Comparison of ENCODE assay signal across 25 cellular contexts in genomic region chr16:83951544-83951943, GRCh38. TPM values are rescaled to one million over a fixed set of nuclear protein-coding genes. Genes with fewer than 3 reads are reported as not detected.
DNase-seq lines count a peak whose midpoint lies in the region; ATAC-seq, FAIRE-seq and TF ChIP-seq lines count a peak whose summit lies in the region.
"Had no signal": no experiment of that assay in that cellular context is flagged by ENCODE, and none has a peak within 500 bp of the region (broad histone marks: within the 10 kb centered on the region; RNA-seq: fewer than 3 reads in every experiment).

No MANE protein-coding gene starts in this region.

- H3K4me3 Mint-ChIP-seq in activated CD8-positive, alpha-beta T cell treated with anti-CD3 and anti-CD28 coated beads for 36 hours, result no peak overlapping the region
- no peak overlapping the region for H3K4me3 Mint-ChIP-seq in activated CD8-positive, alpha-beta T cell treated with anti-CD3 and anti-CD28 coated beads, Interleukin-2, amount 10 ng/mL, durations not matched to agents 7 days and 5 days
- no peak overlapping the region for H3K4me3 Mint-ChIP-seq in type B pancreatic cell
- H3K4me3 Mint-ChIP-seq: CD4-positive, CD25-positive, alpha-beta regulatory T cell had no signal

- no peak overlapping the region for H3K4me2 ChIP-seq in K562 (ENCODE audit: insufficient read depth, low read length)
- H3K4me2 ChIP-seq: BLaER1 had no signal

- H3K36me3 Mint-ChIP-seq in activated CD8-positive, alpha-beta T cell treated with anti-CD3 and anti-CD28 coated beads for 36 hours (ENCODE audit: low read depth), result no peaks in the 10 kb centered on the region
- no peaks in the 10 kb centered on the region for H3K36me3 Mint-ChIP-seq in activated CD8-positive, alpha-beta T cell treated with anti-CD3 and anti-CD28 coated beads, Interleukin-2, amount 10 ng/mL, durations not matched to agents 7 days and 5 days (ENCODE audit: low read depth)
- no peaks in the 10 kb centered on the region for H3K36me3 Mint-ChIP-seq in type B pancreatic cell
- H3K36me3 Mint-ChIP-seq: CD4-positive, CD25-positive, alpha-beta regulatory T cell had no signal

- intact Hi-C loops in activated CD8-positive, alpha-beta T cell treated with anti-CD3 and anti-CD28 coated beads for 36 hours (cut with micrococcal nuclease), result loop anchor here (10.0 kb wide), 1 partner anchor 223 kb away; no protein-coding TSS in a partner anchor
- intact Hi-C loops in K562 (cut with micrococcal nuclease), result loop anchor here (5.0 kb wide), 1 partner anchor 124 kb away; no protein-coding TSS in a partner anchor
- intact Hi-C loops in lower lobe of right lung (cut with DNase I), result no loop called here

- no peak overlapping the region for H3K9ac ChIP-seq in K562 (ENCODE audit: insufficient read depth in 1 of 2, low read depth in 2 of 2, low read length in 2 of 2)
- H3K9ac ChIP-seq: BLaER1 had no signal

- no peak for FAIRE-seq in K562 (lab: Jason Lieb, UNC)
- FAIRE-seq: D721Med, G401.6 had no signal

- TF ChIP-seq EP300 in K562 (IDR thresholded peaks at IDR 0.05; ENCODE audit: low read length), result no peak

- POLR2A ChIA-PET in activated CD8-positive, alpha-beta T cell treated with anti-CD3 and anti-CD28 coated beads for 36 hours (lab: Charles Lee), result no interaction called here
- POLR2A ChIA-PET in activated CD8-positive, alpha-beta T cell treated with anti-CD3 and anti-CD28 coated beads, Interleukin-2, amount 10 ng/mL, durations not matched to agents 7 days and 5 days (lab: Charles Lee), result no interaction called here
- POLR2A ChIA-PET in K562 (lab: Yijun Ruan, JAX), result no interaction called here

- in situ Hi-C loops in K562 (cut with MboI), result loop anchor here (10.0 kb wide), 1 partner anchor 233 kb away; the partner anchor contains the start of gene TAF1C

- CTCF ChIA-PET in activated CD8-positive, alpha-beta T cell treated with anti-CD3 and anti-CD28 coated beads for 36 hours (lab: Charles Lee), result no interaction called here
- CTCF ChIA-PET in activated CD8-positive, alpha-beta T cell treated with anti-CD3 and anti-CD28 coated beads, Interleukin-2, amount 10 ng/mL, durations not matched to agents 7 days and 5 days (lab: Charles Lee), result no interaction called here
- CTCF ChIA-PET in K562 (lab: Yijun Ruan, JAX; ENCODE audit: low intra/inter-chr PET ratio), result no interaction called here

- H3K9me3 Mint-ChIP-seq in activated CD8-positive, alpha-beta T cell treated with anti-CD3 and anti-CD28 coated beads for 36 hours, result no peaks in the 10 kb centered on the region
- H3K9me3 Mint-ChIP-seq in activated CD8-positive, alpha-beta T cell treated with anti-CD3 and anti-CD28 coated beads, Interleukin-2, amount 10 ng/mL, durations not matched to agents 7 days and 5 days (ENCODE audit: insufficient read depth), result no peaks in the 10 kb centered on the region
- H3K9me3 Mint-ChIP-seq in type B pancreatic cell, result no peaks in the 10 kb centered on the region
- H3K9me3 Mint-ChIP-seq: CD4-positive, CD25-positive, alpha-beta regulatory T cell had no signal

- H3K4me1 Mint-ChIP-seq in activated CD8-positive, alpha-beta T cell treated with anti-CD3 and anti-CD28 coated beads for 36 hours (ENCODE audit: low read depth), result peaks cover 8% of the 10 kb centered on the region
- peaks cover 9% of the 10 kb centered on the region for H3K4me1 Mint-ChIP-seq in activated CD8-positive, alpha-beta T cell treated with anti-CD3 and anti-CD28 coated beads, Interleukin-2, amount 10 ng/mL, durations not matched to agents 7 days and 5 days (ENCODE audit: low read depth)
- peaks cover 9% of the 10 kb centered on the region for H3K4me1 Mint-ChIP-seq in type B pancreatic cell (ENCODE audit: unreplicated experiment)

- H3K4me3 ChIP-seq in K562 (no peak overlapping the region), lower lobe of right lung (no peak overlapping the region)
- H3K4me3 ChIP-seq: BLaER1, HAP-1 had no signal

- TF ChIP-seq RAD21 in K562 (CRISPR knock-in tag; conservative IDR thresholded peaks at IDR 0.05 in 1 of 2, IDR thresholded peaks at IDR 0.05 in 1 of 2), result no peak

- no peak for TF ChIP-seq POLR2A in K562 (conservative IDR thresholded peaks at IDR 0.05)

- no peaks in the 10 kb centered on the region for H3K9me1 ChIP-seq in K562 (ENCODE audit: control insufficient read depth, insufficient read depth, low read length)

- H3K27ac Mint-ChIP-seq in activated CD8-positive, alpha-beta T cell treated with anti-CD3 and anti-CD28 coated beads for 36 hours, result no peak overlapping the region
- no peak overlapping the region for H3K27ac Mint-ChIP-seq in activated CD8-positive, alpha-beta T cell treated with anti-CD3 and anti-CD28 coated beads, Interleukin-2, amount 10 ng/mL, durations not matched to agents 7 days and 5 days
- peak overlapping the region; percentile 28 for H3K27ac Mint-ChIP-seq in type B pancreatic cell

- H3K4me1 ChIP-seq in K562 (replicated peaks in 1 of 2; ENCODE audit: control insufficient read depth in 2 of 2, insufficient read depth in 2 of 2, low read length in 2 of 2) (peaks cover 18 to 38% of the 10 kb centered on the region in 2 experiments), lower lobe of right lung (peaks cover 28% of the 10 kb centered on the region)

- H3K36me3 ChIP-seq in K562 (ENCODE audit: control insufficient read depth, insufficient read depth, low read length) (no peaks in the 10 kb centered on the region), lower lobe of right lung (no peaks in the 10 kb centered on the region)
- H3K36me3 ChIP-seq: BLaER1, HAP-1 had no signal

- H3K27ac ChIP-seq in K562 (ENCODE audit: extremely low read depth, low read depth, low read length) (no peak overlapping the region), lower lobe of right lung (no peak overlapping the region)
- H3K27ac ChIP-seq: BLaER1, HL-60 had no signal

- H3K79me2 ChIP-seq in K562 (ENCODE audit: control insufficient read depth, insufficient read depth, low read length), result no peaks in the 10 kb centered on the region

- H3K9me3 ChIP-seq in K562 (replicated peaks; ENCODE audit: control insufficient read depth, insufficient read depth, low read depth, low read length), result no peaks in the 10 kb centered on the region
- no peaks in the 10 kb centered on the region for H3K9me3 ChIP-seq in lower lobe of right lung
- H3K9me3 ChIP-seq: BLaER1, HAP-1 had no signal

- WGBS in K562 (ENCODE audit: insufficient coverage, low coverage, missing lambda C conversion rate), result 16% methylated on average over 6 of the region's 8 CpGs

- no peak overlapping the region for H2AFZ ChIP-seq in K562 (ENCODE audit: low read depth, low read length)

- TF ChIP-seq CTCF in activated CD8-positive, alpha-beta T cell treated with anti-CD3 and anti-CD28 coated beads for 36 hours (IDR thresholded peaks at IDR 0.05), result no peak
- TF ChIP-seq CTCF in K562 (IDR thresholded peaks at IDR 0.05 in 2 of 3, conservative IDR thresholded peaks at IDR 0.05 in 1 of 3; ENCODE audit: insufficient read depth in 2 of 3, low read depth in 1 of 3, low read length in 3 of 3) (no peak), lower lobe of right lung (IDR thresholded peaks at IDR 0.05) (no peak), type B pancreatic cell (conservative IDR thresholded peaks at IDR 0.05) (no peak)

- H3K27me3 Mint-ChIP-seq in activated CD8-positive, alpha-beta T cell treated with anti-CD3 and anti-CD28 coated beads for 36 hours, result peaks cover 17% of the 10 kb centered on the region
- peaks cover 5% of the 10 kb centered on the region for H3K27me3 Mint-ChIP-seq in activated CD8-positive, alpha-beta T cell treated with anti-CD3 and anti-CD28 coated beads, Interleukin-2, amount 10 ng/mL, durations not matched to agents 7 days and 5 days (ENCODE audit: low read depth)
- no peaks in the 10 kb centered on the region for H3K27me3 Mint-ChIP-seq in type B pancreatic cell
- H3K27me3 Mint-ChIP-seq: CD4-positive, CD25-positive, alpha-beta regulatory T cell had no signal

- H4K20me1 ChIP-seq in K562 (replicated peaks; ENCODE audit: control insufficient read depth, insufficient read depth, low read length), result peaks cover 6% of the 10 kb centered on the region
- H4K20me1 ChIP-seq: BLaER1 had no signal

- ATAC-seq in activated CD8-positive, alpha-beta T cell treated with anti-CD3 and anti-CD28 coated beads for 36 hours, result no peak
- ATAC-seq in activated CD8-positive, alpha-beta T cell treated with anti-CD3 and anti-CD28 coated beads, Interleukin-2, amount 10 ng/mL, durations not matched to agents 7 days and 5 days, result no peak
- no peak for ATAC-seq in K562
- ATAC-seq in lower lobe of right lung, result no peak
- no peak for ATAC-seq in HG03520 (IDR thresholded peaks at IDR 0.05; ENCODE audit: unreplicated experiment)

- no TSS peak for BruUV-seq in K562 (replicated peaks; lab: Mats Ljungman, UMichigan)

- DNase-seq in activated CD8-positive, alpha-beta T cell treated with anti-CD3 and anti-CD28 coated beads for 36 hours, result peak; percentile 14
- DNase-seq in activated CD8-positive, alpha-beta T cell treated with anti-CD3 and anti-CD28 coated beads, Interleukin-2, amount 10 ng/mL, durations not matched to agents 7 days and 5 days, result no peak
- no peak for DNase-seq in K562 (ENCODE audit: extremely low read depth in 1 of 4, low spot score in 3 of 4)
- peak; percentile 34 for DNase-seq in lower lobe of right lung
- DNase-seq in type B pancreatic cell (ENCODE audit: extremely low spot score, unreplicated experiment), result no peak
- DNase-seq in activated T-cell treated with anti-CD3 and anti-CD28 coated beads for 4 hours, result no peak
- DNase-seq in SIG-M5 treated with dmso at 0.1 percent for 504 hours (lab: John Stamatoyannopoulos, UW; ENCODE audit: unreplicated experiment), result no peak
- DNase-seq: CD4-positive, CD25-positive, alpha-beta regulatory T cell; GOT3; KBM-7; MV-4-11; NCI-H1105; NCI-H1436 treated with DMSO at 0.1 percent for 48 hours; NCI-H187 treated with DMSO at 0.1 percent for 48 hours; NCI-H2107; NCI-H526; RPMI8226; SHP77 had no signal

- peaks cover 11 to 12% of the 10 kb centered on the region in 2 experiments; a peak in 4 of 5 replicates for H3K27me3 ChIP-seq in K562 (ENCODE audit: control insufficient read depth in 2 of 2, insufficient read depth in 2 of 2, low read length in 2 of 2)
- no peaks in the 10 kb centered on the region for H3K27me3 ChIP-seq in lower lobe of right lung (ENCODE audit: low read depth)

RNA-seq across cellular contexts. Expression of gene OSGIN1, which starts 1.5 kb away (rescaled TPM):
- under 1 TPM; 0.56 to 0.67 TPM for total RNA-seq in activated CD8-positive, alpha-beta T cell treated with anti-CD3 and anti-CD28 coated beads for 36 hours
- under 1 TPM; 0.24 to 0.26 TPM for total RNA-seq in activated CD8-positive, alpha-beta T cell treated with anti-CD3 and anti-CD28 coated beads, Interleukin-2, amount 10 ng/mL, durations not matched to agents 7 days and 5 days
- total RNA-seq in K562 (2011; cell fraction: chromatin; rRNA removed; ENCODE audit: low replicate concordance), result 14.7 and 21.6 TPM in 2 replicates
- 13.6 and 14.8 TPM in 2 replicates for total RNA-seq in K562 (2011; cell fraction: nucleolus; rRNA removed)
- 10.9 and 13.7 TPM in 2 replicates for total RNA-seq in K562 (2011; cell fraction: nucleoplasm; rRNA removed)
- 1.9 and 2.2 TPM in 2 replicates for total RNA-seq in K562 (2014; rRNA removed)
- 0.45 and 0.76 TPM in 2 replicates for total RNA-seq in K562 (2014; rRNA removed; fragmentation: Illumina TruSeq; extraction: Trizol)
- 1.6 and 1.8 TPM in 2 replicates for total RNA-seq in K562 (2015; rRNA removed; fragmentation: Illumina TruSeq; extraction: Trizol)
- 3.6 and 4.2 TPM in 2 replicates for total RNA-seq in K562 (2021)
- polyA plus RNA-seq in K562 (2011; rRNA removed), result 1.6 and 4.2 TPM in 2 replicates
- 4.9 and 9.7 TPM in 2 replicates for polyA plus RNA-seq in K562 (2011; cell fraction: cytosol; rRNA removed)
- 3.1 and 6.8 TPM in 2 replicates for polyA plus RNA-seq in K562 (2011; cell fraction: nucleus; rRNA removed)
- 4.0 and 5.5 TPM in 2 replicates for polyA plus RNA-seq in K562 (2012)
- 1.7 and 5.8 TPM in 2 replicates for polyA plus RNA-seq in K562 (2014; fragmentation: Illumina TruSeq; extraction: Trizol)
- polyA plus RNA-seq in K562 (2014; fragmentation: Nextera tagmentation; extraction: Ambion mirVana), result under 1 TPM; 0.03 to 0.04 TPM
- 1.8 and 3.0 TPM in 2 replicates for polyA plus RNA-seq in K562 (2014; rRNA removed)
- polyA minus RNA-seq in K562 (2011; rRNA and poly(A)+ RNA removed), result 0.91 and 1.2 TPM in 2 replicates
- polyA minus RNA-seq in K562 (2011; cell fraction: cytosol; rRNA and poly(A)+ RNA removed), result 2.9 and 4.9 TPM in 2 replicates
- polyA minus RNA-seq in K562 (2011; cell fraction: nucleus; rRNA and poly(A)+ RNA removed), result 3.5 and 6.9 TPM in 2 replicates
- total RNA-seq in lower lobe of right lung, result 9.8 TPM
- total RNA-seq in type B pancreatic cell (ENCODE audit: low replicate concordance), result 4.0 and 15.5 TPM in 2 replicates

RNA-seq across cellular contexts. Expression of gene NECAB2, which starts 16.5 kb away (rescaled TPM):
- not detected for total RNA-seq in activated CD8-positive, alpha-beta T cell treated with anti-CD3 and anti-CD28 coated beads for 36 hours
- total RNA-seq in activated CD8-positive, alpha-beta T cell treated with anti-CD3 and anti-CD28 coated beads, Interleukin-2, amount 10 ng/mL, durations not matched to agents 7 days and 5 days, result not detected
- 0.51 and 1.2 TPM in 2 replicates for total RNA-seq in K562 (2011; cell fraction: chromatin; rRNA removed; ENCODE audit: low replicate concordance)
- 0.39 and 0.83 TPM in 2 replicates for total RNA-seq in K562 (2011; cell fraction: nucleolus; rRNA removed)
- not detected in 2 replicates for total RNA-seq in K562 (2011; cell fraction: nucleoplasm; rRNA removed)
- total RNA-seq in K562 (2014; rRNA removed) (not detected in 2 replicates), K562 (2014; rRNA removed; fragmentation: Illumina TruSeq; extraction: Trizol) (not detected in 2 replicates), K562 (2015; rRNA removed; fragmentation: Illumina TruSeq; extraction: Trizol) (not detected in 2 replicates), K562 (2021) (not detected in 2 replicates), lower lobe of right lung (0.44 TPM), type B pancreatic cell (ENCODE audit: low replicate concordance) (1.5 and 6.5 TPM in 2 replicates)
- polyA plus RNA-seq in K562 (2011; rRNA removed) (0.09 and 0.28 TPM in 2 replicates), K562 (2014; fragmentation: Illumina TruSeq; extraction: Trizol) (not detected in 2 replicates), K562 (2014; fragmentation: Nextera tagmentation; extraction: Ambion mirVana) (not detected), K562 (2014; rRNA removed) (0.03 TPM in 1 of 2 replicates, not detected in the other)
- polyA plus RNA-seq in K562 (2011; cell fraction: cytosol; rRNA removed), result 0.07 and 0.16 TPM in 2 replicates
- polyA plus RNA-seq in K562 (2011; cell fraction: nucleus; rRNA removed), result 0.49 and 1.1 TPM in 2 replicates
- 0.05 and 0.28 TPM in 2 replicates for polyA plus RNA-seq in K562 (2012)
- not detected in 2 replicates for polyA minus RNA-seq in K562 (2011; rRNA and poly(A)+ RNA removed)
- polyA minus RNA-seq in K562 (2011; cell fraction: cytosol; rRNA and poly(A)+ RNA removed), result not detected in 2 replicates
- 0.22 and 0.27 TPM in 2 replicates for polyA minus RNA-seq in K562 (2011; cell fraction: nucleus; rRNA and poly(A)+ RNA removed)
- total RNA-seq: CD4-positive, CD25-positive, alpha-beta regulatory T cell; LHCN-M2 had no signal
- polyA plus RNA-seq: CD4-positive, CD25-positive, alpha-beta regulatory T cell had no signal

RNA-seq across cellular contexts. Expression of gene MLYCD, which starts 52.6 kb away (rescaled TPM):
- 1 to 10 TPM; 3.5 to 3.7 TPM for total RNA-seq in activated CD8-positive, alpha-beta T cell treated with anti-CD3 and anti-CD28 coated beads for 36 hours
- 1 to 10 TPM; 4.2 to 4.3 TPM for total RNA-seq in activated CD8-positive, alpha-beta T cell treated with anti-CD3 and anti-CD28 coated beads, Interleukin-2, amount 10 ng/mL, durations not matched to agents 7 days and 5 days
- 7.7 TPM in 2 replicates for total RNA-seq in K562 (2011; cell fraction: chromatin; rRNA removed; ENCODE audit: low replicate concordance)
- 4.7 and 5.0 TPM in 2 replicates for total RNA-seq in K562 (2011; cell fraction: nucleolus; rRNA removed)
- 5.7 and 6.9 TPM in 2 replicates for total RNA-seq in K562 (2011; cell fraction: nucleoplasm; rRNA removed)
- 1.00 and 1.7 TPM in 2 replicates for total RNA-seq in K562 (2014; rRNA removed)
- 0.89 and 1.0 TPM in 2 replicates for total RNA-seq in K562 (2014; rRNA removed; fragmentation: Illumina TruSeq; extraction: Trizol)
- 1.0 and 1.2 TPM in 2 replicates for total RNA-seq in K562 (2015; rRNA removed; fragmentation: Illumina TruSeq; extraction: Trizol)
- total RNA-seq in K562 (2021), result 1.8 and 2.0 TPM in 2 replicates
- 1.1 and 1.5 TPM in 2 replicates for polyA plus RNA-seq in K562 (2011; rRNA removed)
- polyA plus RNA-seq in K562 (2011; cell fraction: cytosol; rRNA removed), result 0.88 and 1.4 TPM in 2 replicates
- 3.4 and 3.8 TPM in 2 replicates for polyA plus RNA-seq in K562 (2011; cell fraction: nucleus; rRNA removed)
- 1.1 and 1.6 TPM in 2 replicates for polyA plus RNA-seq in K562 (2012)
- polyA plus RNA-seq in K562 (2014; fragmentation: Illumina TruSeq; extraction: Trizol), result 0.77 and 0.91 TPM in 2 replicates
- polyA plus RNA-seq in K562 (2014; fragmentation: Nextera tagmentation; extraction: Ambion mirVana), result under 1 TPM; 0.15 to 0.27 TPM
- polyA plus RNA-seq in K562 (2014; rRNA removed), result 1.2 and 1.5 TPM in 2 replicates
- polyA minus RNA-seq in K562 (2011; rRNA and poly(A)+ RNA removed), result 2.9 and 5.3 TPM in 2 replicates
- 0.48 and 1.5 TPM in 2 replicates for polyA minus RNA-seq in K562 (2011; cell fraction: cytosol; rRNA and poly(A)+ RNA removed)
- 2.7 and 4.3 TPM in 2 replicates for polyA minus RNA-seq in K562 (2011; cell fraction: nucleus; rRNA and poly(A)+ RNA removed)
- 9.1 TPM for total RNA-seq in lower lobe of right lung
- total RNA-seq in type B pancreatic cell (ENCODE audit: low replicate concordance), result 6.4 and 7.1 TPM in 2 replicates

Comparison
In these comparisons a context has a peak if more than half of its experiments do, and no peak if none do; other contexts are left out.
1. DNase-seq: peak in activated CD8-positive, alpha-beta T cell treated with anti-CD3 and anti-CD28 coated beads for 36 hours (single experiment) and lower lobe of right lung (single experiment); none in activated CD8-positive, alpha-beta T cell treated with anti-CD3 and anti-CD28 coated beads, Interleukin-2, amount 10 ng/mL, durations not matched to agents 7 days and 5 days (single experiment), K562 (0 of 4), type B pancreatic cell (single experiment), activated T-cell treated with anti-CD3 and anti-CD28 coated beads for 4 hours (single experiment) and SIG-M5 treated with dmso at 0.1 percent for 504 hours (single experiment).